Comparison of ENCODE assay signal across 21 cellular contexts in the genomic region with DNA sequence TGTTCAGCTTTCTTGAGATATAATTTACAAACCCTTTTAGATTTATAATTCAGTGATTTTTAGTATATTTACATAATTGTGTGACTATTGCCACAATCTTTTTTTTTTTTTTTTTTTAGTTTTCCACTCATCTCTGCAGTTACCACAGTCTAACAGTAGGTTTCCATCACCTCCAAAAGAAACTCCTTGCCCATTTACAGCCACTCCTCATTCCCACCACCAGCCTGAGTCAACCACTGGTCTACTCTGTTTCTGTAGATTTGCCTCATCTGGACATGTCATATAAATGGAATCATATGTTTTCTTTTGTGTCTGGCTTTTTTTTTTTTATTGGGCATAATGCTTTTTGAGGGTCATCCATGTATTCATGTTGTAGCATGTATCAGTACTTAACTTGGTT. TPM values are rescaled to one million over a fixed set of nuclear protein-coding genes. Genes with fewer than 3 reads are reported as not detected.
DNase-seq lines count a peak whose midpoint lies in the region; TF ChIP-seq lines count a peak whose summit lies in the region.
"Had no signal": no experiment of that assay in that cellular context is flagged by ENCODE, and none has a peak within 500 bp of the region (broad histone marks: within the 10 kb centered on the region; RNA-seq: fewer than 3 reads in every experiment).

No MANE protein-coding gene starts in this region.

- no peak overlapping the region for H3K27ac ChIP-seq in brain microvascular endothelial cell
- no peak overlapping the region for H3K27ac ChIP-seq in RWPE1
- H3K27ac ChIP-seq: body of pancreas, C4-2B, colonic mucosa, gastroesophageal sphincter, neural progenitor cell, PC-9, uterus had no signal

- in situ Hi-C loops in brain microvascular endothelial cell (cut with HindIII; ENCODE audit: low pct_ligation_motif_present, low sequenced_read_pairs): no loop called here

- H3K9me3 Mint-ChIP-seq in neural crest cell: no peaks in the 10 kb centered on the region
- H3K9me3 Mint-ChIP-seq: neural progenitor cell had no signal

- H3K4me1 Mint-ChIP-seq in neural crest cell: no peaks in the 10 kb centered on the region
- H3K4me1 Mint-ChIP-seq: neural progenitor cell had no signal

- CTCF ChIA-PET in RWPE1 (lab: Yijun Ruan, JAX): interaction anchor here (1.1 kb wide), 1 partner anchor 95 kb away, joined by 3 read pairs; no protein-coding TSS in a partner anchor

- H3K27me3 Mint-ChIP-seq in neural crest cell (ENCODE audit: low read depth): no peaks in the 10 kb centered on the region
- H3K27me3 Mint-ChIP-seq: activated naive CD8-positive, alpha-beta T cell had no signal

- H3K4me3 ChIP-seq in brain microvascular endothelial cell (ENCODE audit: low read depth, low read length): no peak overlapping the region
- H3K4me3 ChIP-seq: body of pancreas, colonic mucosa, gastroesophageal sphincter, neural progenitor cell, PC-9, uterus had no signal

- TF ChIP-seq CTCF in brain microvascular endothelial cell (IDR thresholded peaks at IDR 0.05; ENCODE audit: low read depth, low read length, missing control alignments) (no peak), neural crest cell (conservative IDR thresholded peaks at IDR 0.05) (peak; percentile 27), RWPE1 (conservative IDR thresholded peaks at IDR 0.05; ENCODE audit: low read depth) (no peak)

- no peak overlapping the region for H3K4me3 Mint-ChIP-seq in neural crest cell
- H3K4me3 Mint-ChIP-seq: activated naive CD8-positive, alpha-beta T cell; neural progenitor cell had no signal

- no peaks in the 10 kb centered on the region for H3K36me3 ChIP-seq in brain microvascular endothelial cell (replicated peaks)
- H3K36me3 ChIP-seq: colonic mucosa, gastroesophageal sphincter, neural progenitor cell, uterus had no signal

- peaks cover 2% of the 10 kb centered on the region for H3K36me3 Mint-ChIP-seq in neural crest cell (ENCODE audit: low read depth)

- DNase-seq in DMS53 (lab: John Stamatoyannopoulos, UW) (peak; percentile 29), DMS53 treated with DMSO at 0.1 percent for 48 hours (lab: John Stamatoyannopoulos, UW; ENCODE audit: unreplicated experiment) (no peak), M059J (ENCODE audit: low read depth) (peak; percentile 18), brain microvascular endothelial cell (peak; percentile 7), neural crest cell (ENCODE audit: low read depth, low spot score) (no peak), HPDE6-E6E7 (ENCODE audit: extremely low spot score) (no peak), amniotic stem cell (lab: John Stamatoyannopoulos, UW) (no peak), RWPE1 (ENCODE audit: low spot score) (no peak)
- DNase-seq: 8988T, body of pancreas, colonic mucosa, kidney glomerular epithelial cell, midbrain, MM.1S, PC-9, T-helper 9 cell, uterus had no signal

- POLR2A ChIA-PET in RWPE1 (lab: Yijun Ruan, JAX; ENCODE audit: low non-redundant PET): no interaction called here

- no peaks in the 10 kb centered on the region for H3K27me3 ChIP-seq in brain microvascular endothelial cell (replicated peaks)
- H3K27me3 ChIP-seq: body of pancreas, colonic mucosa, gastroesophageal sphincter, neural progenitor cell, uterus had no signal

- H3K27ac Mint-ChIP-seq in neural crest cell (ENCODE audit: unreplicated experiment): no peak overlapping the region
- H3K27ac Mint-ChIP-seq: activated naive CD8-positive, alpha-beta T cell; neural progenitor cell had no signal

RNA-seq across cellular contexts. Expression of gene MTX2, which starts 16.1 kb away (rescaled TPM):
- total RNA-seq in M059J (2014; rRNA removed; shearing (Covaris generic)): 29.8 and 36.0 TPM in 2 replicates
- 23.7 and 25.6 TPM in 2 replicates for total RNA-seq in neural crest cell

Comparison
In these comparisons a context has a peak if more than half of its experiments do, and no peak if none do; other contexts are left out.
1. DNase-seq: peak in DMS53 (single experiment), M059J (single experiment) and brain microvascular endothelial cell (single experiment); none in DMS53 treated with DMSO at 0.1 percent for 48 hours (single experiment), neural crest cell (single experiment), HPDE6-E6E7 (single experiment), amniotic stem cell (single experiment) and RWPE1 (single experiment).